ENCODE assay signal across 24 cellular contexts in the genomic region with DNA sequence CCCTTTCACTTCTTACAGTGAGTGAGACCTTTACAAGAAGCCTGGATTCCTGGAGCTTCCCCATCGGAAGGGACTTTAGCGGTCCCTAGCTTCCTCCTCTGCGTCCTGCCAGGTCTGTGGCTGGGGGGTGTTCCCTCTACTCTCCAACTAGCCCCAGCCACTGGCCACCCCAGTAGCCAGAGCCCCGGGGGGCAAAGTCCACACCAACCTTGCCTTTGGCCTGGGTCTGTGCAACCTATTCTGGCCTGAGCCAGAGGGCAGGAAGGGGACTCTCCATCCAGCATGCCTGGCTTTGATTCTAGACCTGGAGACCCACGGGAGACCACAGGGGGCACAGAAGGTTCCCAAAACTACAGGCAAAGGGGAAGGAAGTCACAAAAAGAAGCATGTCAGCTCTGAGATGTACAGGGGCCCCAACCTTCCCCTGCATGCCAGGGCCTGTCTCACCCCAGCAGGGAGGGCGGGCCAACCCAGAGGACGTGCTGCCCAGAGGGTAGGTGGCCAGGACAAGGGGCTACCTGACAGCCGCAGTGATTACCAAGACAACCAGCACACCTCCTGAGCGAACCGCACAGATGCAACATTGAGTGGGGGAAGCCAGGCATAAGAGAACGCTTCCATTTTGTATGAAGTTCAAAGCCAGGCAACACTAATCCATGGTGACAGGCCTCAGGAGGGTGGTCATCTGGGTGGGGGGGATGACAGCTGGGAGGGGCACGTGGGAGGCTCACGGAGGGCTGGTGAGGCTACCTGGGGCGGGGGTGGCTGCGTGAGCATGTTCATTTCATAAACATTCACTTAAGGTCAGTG. TPM values are rescaled to one million over a fixed set of nuclear protein-coding genes. Genes with fewer than 3 reads are reported as not detected.
A peak's percentile ranks its signal among the peaks of the same experiment; 100 is the strongest.
DNase-seq lines count a peak whose midpoint lies in the region; ATAC-seq and TF ChIP-seq lines count a peak whose summit lies in the region.
"Had no signal": no experiment of that assay in that cellular context is flagged by ENCODE, and none has a peak within 500 bp of the region (broad histone marks: within the 10 kb centered on the region; RNA-seq: fewer than 3 reads in every experiment).

No MANE protein-coding gene starts in this region.

- H3K27ac ChIP-seq in neuronal stem cell (replicated peaks; ENCODE audit: low read length) = no peak overlapping the region
- H3K27ac ChIP-seq: 22Rv1, BLaER1 had no signal

- H3K79me1 ChIP-seq in neuronal stem cell (ENCODE audit: low read depth, low read length) = no peaks in the 10 kb centered on the region

- peaks cover 11% of the 10 kb centered on the region for H3K27me3 Mint-ChIP-seq in brain

- H4K8ac ChIP-seq in neuronal stem cell (ENCODE audit: low read depth, low read length) = no peak overlapping the region

- H2AK5ac ChIP-seq in neuronal stem cell (ENCODE audit: low read depth, low read length) = peak overlapping the region; percentile 3

- no peak overlapping the region for H3K4me3 ChIP-seq in neuronal stem cell (ENCODE audit: low read length in 2 of 2)
- H3K4me3 ChIP-seq: BLaER1, GM23338, HAP-1 had no signal

- H3K4me2 ChIP-seq in neuronal stem cell (ENCODE audit: insufficient read depth, low read length, poor library complexity, severe bottlenecking) = no peak overlapping the region
- H3K4me2 ChIP-seq: BLaER1, GM23338 had no signal

- no peak overlapping the region for H3K23ac ChIP-seq in neuronal stem cell (ENCODE audit: low read depth, low read length, poor library complexity)

- no peak overlapping the region for H3K14ac ChIP-seq in neuronal stem cell (ENCODE audit: low read length)

- H2BK12ac ChIP-seq in neuronal stem cell (ENCODE audit: low read length) = no peak overlapping the region

- H2BK120ac ChIP-seq in neuronal stem cell (ENCODE audit: low read depth, low read length) = no peak overlapping the region

- TF ChIP-seq CTCF in brain (conservative IDR thresholded peaks at IDR 0.05) = no peak

- peak overlapping the region in 4 of 5 experiments; percentile 76 to 91 (median 80) for H3K27ac Mint-ChIP-seq in brain
- H3K27ac Mint-ChIP-seq: GM23338 had no signal

- ATAC-seq in HG02970 (IDR thresholded peaks at IDR 0.05; ENCODE audit: low FRiP score, unreplicated experiment) = no peak
- ATAC-seq: GM23338 had no signal

- no peak overlapping the region for H2BK5ac ChIP-seq in neuronal stem cell (ENCODE audit: low read length)

- no peak overlapping the region for H4K91ac ChIP-seq in neuronal stem cell (ENCODE audit: low read depth, low read length, poor library complexity)

- peaks cover 0 to 9% of the 10 kb centered on the region in 2 donors for H3K4me1 ChIP-seq in neuronal stem cell (ENCODE audit: control insufficient read depth in 2 of 2, insufficient read depth in 1 of 2, low read depth in 1 of 2, low read length in 2 of 2)
- H3K4me1 ChIP-seq: HAP-1 had no signal

- H3K4me3 Mint-ChIP-seq in brain = peak overlapping the region in 1 of 5 experiments; percentile 45
- H3K4me3 Mint-ChIP-seq: CD4-positive, alpha-beta memory T cell; GM23338 had no signal

- WGBS in neuronal stem cell (ENCODE audit: extremely low coverage in 2 of 2, insufficient read length in 2 of 2, insufficient replicate concordance in 1 of 2), 2 donors = no CpG with 5 or more reads among the region's 15 CpGs

- H3K36me3 ChIP-seq in neuronal stem cell (replicated peaks in 1 of 2; ENCODE audit: control insufficient read depth in 2 of 2, insufficient read depth in 2 of 2, low read length in 2 of 2) = no peaks in the 10 kb centered on the region
- H3K36me3 ChIP-seq: BLaER1, HAP-1 had no signal

- peaks cover 0 to 6% (median 0%) of the 10 kb centered on the region in 3 experiments for H3K27me3 ChIP-seq in neuronal stem cell (ENCODE audit: control insufficient read depth in 3 of 3, insufficient read depth in 3 of 3, low read depth in 1 of 3, low read length in 3 of 3)
- H3K27me3 ChIP-seq: BLaER1 had no signal

- H3K9me3 ChIP-seq in neuronal stem cell (replicated peaks in 1 of 2; ENCODE audit: control insufficient read depth in 2 of 2, insufficient read depth in 1 of 2, low read depth in 1 of 2, low read length in 2 of 2) = no peaks in the 10 kb centered on the region
- H3K9me3 ChIP-seq: BLaER1, HAP-1 had no signal

- DNase-seq in NCI-H82 (lab: John Stamatoyannopoulos, UW) (peak; percentile 71), NCI-H82 treated with DMSO at 0.1 percent for 48 hours (lab: John Stamatoyannopoulos, UW; ENCODE audit: unreplicated experiment) (no peak), HuH-7 (ENCODE audit: low spot score) (peak; percentile 14), neuronal stem cell (ENCODE audit: low spot score) (no peak), RKO (ENCODE audit: low spot score) (no peak), superior temporal gyrus (ENCODE audit: extremely low spot score) (no peak)
- DNase-seq: ACHN; CD4-positive, alpha-beta memory T cell; DND-41; IMR-90; MV-4-11; NCI-H1105 treated with DMSO at 0.1 percent for 48 hours; NCI-H2029 treated with DMSO at 0.1 percent for 48 hours; NCI-H226; NCI-H510A treated with DMSO at 0.1 percent for 48 hours; NCI-H748 treated with DMSO at 0.1 percent for 48 hours; OCI-M1; Right ventricle myocardium superior had no signal

- H3K4me1 Mint-ChIP-seq in brain = peaks cover 57% of the 10 kb centered on the region
- H3K4me1 Mint-ChIP-seq: CD4-positive, alpha-beta memory T cell had no signal

- peak overlapping the region; percentile 45 for H3K18ac ChIP-seq in neuronal stem cell (ENCODE audit: low read length)

- no peak overlapping the region for H2AFZ ChIP-seq in neuronal stem cell (ENCODE audit: low read length)
- H2AFZ ChIP-seq: GM23338 had no signal

- peaks cover 0 to 7% (median 3%) of the 10 kb centered on the region in 5 experiments for H3K9me3 Mint-ChIP-seq in brain
- H3K9me3 Mint-ChIP-seq: GM23338 had no signal

- no peak overlapping the region for H3K4ac ChIP-seq in neuronal stem cell (ENCODE audit: low read length)

- no peak overlapping the region for H2BK15ac ChIP-seq in neuronal stem cell (ENCODE audit: low read length)

- peak overlapping the region; percentile 1 for H3K9ac ChIP-seq in neuronal stem cell (ENCODE audit: low read depth, low read length, poor library complexity)
- H3K9ac ChIP-seq: BLaER1 had no signal

- peaks cover 30% of the 10 kb centered on the region for H3K36me3 Mint-ChIP-seq in brain
- H3K36me3 Mint-ChIP-seq: CD4-positive, alpha-beta memory T cell had no signal

RNA-seq across cellular contexts. Expression of a gene that starts 52.3 kb away (rescaled TPM):
- polyA plus RNA-seq in brain (ENCODE audit: insufficient read depth, low read depth, low replicate concordance) = 9.6 TPM
- polyA plus RNA-seq in neuronal stem cell (2013, experiment 1 of 2) = 0.47 TPM
- polyA plus RNA-seq in neuronal stem cell (2013, experiment 2 of 2) = 0.50 TPM
- polyA plus RNA-seq: CD4-positive, alpha-beta memory T cell; GM23338; IMR-90 had no signal

Comparison
In these comparisons a context has a peak if more than half of its experiments do, and no peak if none do; other contexts are left out.
1. DNase-seq: peak in NCI-H82 (single experiment) and HuH-7 (single experiment); none in NCI-H82 treated with DMSO at 0.1 percent for 48 hours (single experiment), neuronal stem cell (single experiment), RKO (single experiment) and superior temporal gyrus (single experiment).